ENCODE assay signal across 8 cellular contexts in the genomic region with DNA sequence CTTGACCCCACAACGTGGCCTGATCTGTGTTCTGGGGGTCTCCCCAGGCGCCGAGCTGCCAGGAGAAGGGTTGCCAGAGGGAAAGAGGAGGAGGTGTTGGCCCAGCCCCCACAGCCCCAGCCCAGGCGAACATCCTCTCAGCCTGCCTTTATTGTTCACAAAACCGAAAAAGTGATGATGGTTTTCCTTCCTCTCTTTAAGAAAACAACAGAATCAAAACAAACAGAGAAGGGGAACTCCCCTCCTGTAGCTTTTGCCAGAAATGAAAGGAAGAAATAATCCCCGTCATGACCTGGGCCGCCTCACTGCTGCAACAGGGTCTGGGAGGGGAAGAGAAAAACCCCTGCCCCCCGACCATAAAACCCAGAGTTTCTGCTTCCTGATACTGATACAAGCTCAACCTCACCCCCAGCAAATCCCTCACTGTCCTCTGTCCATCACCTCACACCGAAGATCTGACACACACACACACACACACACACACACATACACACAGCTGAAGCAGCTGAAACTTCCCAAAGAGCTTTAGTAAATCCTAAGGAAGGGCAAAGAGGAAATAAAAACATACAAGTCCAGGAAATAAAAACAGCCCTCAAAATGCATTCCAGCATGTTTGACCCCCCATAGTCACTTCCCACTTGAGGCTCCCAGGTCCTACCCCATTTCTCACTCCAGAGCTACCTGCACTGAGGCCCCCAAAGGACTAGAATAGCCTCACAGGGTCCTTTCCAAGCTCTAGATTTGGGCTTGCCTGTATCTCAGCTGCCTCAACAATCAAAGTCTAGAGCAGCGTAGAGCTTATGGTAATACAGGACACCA. TPM values are rescaled to one million over a fixed set of nuclear protein-coding genes. Genes with fewer than 3 reads are reported as not detected.
A peak's percentile ranks its signal among the peaks of the same experiment; 100 is the strongest.
DNase-seq lines count a peak whose midpoint lies in the region; ATAC-seq and TF ChIP-seq lines count a peak whose summit lies in the region.

No MANE protein-coding gene starts in this region.

- in situ Hi-C loops in GM13977 (cut with MboI; ENCODE audit: low pct_unique_long_range_greater_than_20kb, low sequenced_read_pairs, unreplicated experiment), result no loop called here

- no peak overlapping the region for H3K4me2 ChIP-seq in neuronal stem cell (ENCODE audit: insufficient read depth, low read length, poor library complexity, severe bottlenecking)

- H3K9me3 ChIP-seq in SJSA1 (replicated peaks), result no peaks in the 10 kb centered on the region
- H3K9me3 ChIP-seq in adipocyte (ENCODE audit: control insufficient read depth, low read length), result peaks cover 24% of the 10 kb centered on the region
- peaks cover 0 to 15% of the 10 kb centered on the region in 2 donors for H3K9me3 ChIP-seq in neuronal stem cell (replicated peaks in 1 of 2; ENCODE audit: control insufficient read depth in 2 of 2, insufficient read depth in 1 of 2, low read depth in 1 of 2, low read length in 2 of 2)

- no peak overlapping the region for H3K14ac ChIP-seq in neuronal stem cell (ENCODE audit: low read length)

- no peak overlapping the region for H2BK15ac ChIP-seq in neuronal stem cell (ENCODE audit: low read length)

- no peak overlapping the region for H2AK5ac ChIP-seq in neuronal stem cell (ENCODE audit: low read depth, low read length)

- H4K91ac ChIP-seq in neuronal stem cell (ENCODE audit: low read depth, low read length, poor library complexity), result no peak overlapping the region

- no peak overlapping the region for H3K18ac ChIP-seq in neuronal stem cell (ENCODE audit: low read length)

- peak; percentile 74 for ATAC-seq in HG02763 (IDR thresholded peaks at IDR 0.05; ENCODE audit: unreplicated experiment)

- H3K27me3 ChIP-seq in SJSA1 (replicated peaks) (no peaks in the 10 kb centered on the region), adipocyte (replicated peaks; ENCODE audit: control insufficient read depth, insufficient read depth, low read length) (no peaks in the 10 kb centered on the region), neuronal stem cell (ENCODE audit: control insufficient read depth in 3 of 3, insufficient read depth in 3 of 3, low read depth in 1 of 3, low read length in 3 of 3) (no peaks in the 10 kb centered on the region), H7 (ENCODE audit: control insufficient read depth, insufficient read depth, low read length) (no peaks in the 10 kb centered on the region)

- no peak overlapping the region for H2BK12ac ChIP-seq in neuronal stem cell (ENCODE audit: low read length)

- H2AFZ ChIP-seq in neuronal stem cell (ENCODE audit: low read length), result peak overlapping the region; percentile 79

- H4K8ac ChIP-seq in neuronal stem cell (ENCODE audit: low read depth, low read length), result no peak overlapping the region

- no peak overlapping the region for H2BK5ac ChIP-seq in neuronal stem cell (ENCODE audit: low read length)

- no peak for TF ChIP-seq CTCF in GM13977 (IDR thresholded peaks at IDR 0.05; ENCODE audit: extremely low read depth, insufficient read depth, missing control alignments)

- no peak overlapping the region for H3K23ac ChIP-seq in neuronal stem cell (ENCODE audit: low read depth, low read length, poor library complexity)

- H2BK120ac ChIP-seq in neuronal stem cell (ENCODE audit: low read depth, low read length), result no peak overlapping the region

- H3K36me3 ChIP-seq in SJSA1 (no peaks in the 10 kb centered on the region), adipocyte (ENCODE audit: control insufficient read depth, insufficient read depth, low read length, severe bottlenecking) (no peaks in the 10 kb centered on the region), neuronal stem cell (replicated peaks in 1 of 2; ENCODE audit: control insufficient read depth in 2 of 2, insufficient read depth in 2 of 2, low read length in 2 of 2) (no peaks in the 10 kb centered on the region), urinary bladder (ENCODE audit: insufficient read depth) (no peaks in the 10 kb centered on the region), H7 (replicated peaks; ENCODE audit: control insufficient read depth, insufficient read depth, low read length) (no peaks in the 10 kb centered on the region)

- no peak overlapping the region for H3K4ac ChIP-seq in neuronal stem cell (ENCODE audit: low read length)

- H3K27ac ChIP-seq in SJSA1 (peak overlapping the region; percentile 15; the same call in 1 of the 2 replicates), neuronal stem cell (replicated peaks; ENCODE audit: low read length) (no peak overlapping the region), urinary bladder (ENCODE audit: low read depth) (peak overlapping the region; percentile 58)

- peak; percentile 86 for DNase-seq in GM13977 (ENCODE audit: low spot score)
- DNase-seq in SJSA1 (ENCODE audit: low read depth in 1 of 2, low spot score in 2 of 2), result peak in 1 of 2 experiments; percentile 67
- no peak for DNase-seq in adipocyte (ENCODE audit: low read depth)
- no peak for DNase-seq in neuronal stem cell (ENCODE audit: low spot score)
- no peak for DNase-seq in cerebellar cortex (ENCODE audit: low spot score)
- DNase-seq in H7, result no peak

- H3K4me3 ChIP-seq in SJSA1 (no peak overlapping the region), adipocyte (ENCODE audit: low read length) (peak overlapping the region; percentile 35), neuronal stem cell (ENCODE audit: low read length in 2 of 2) (peak overlapping the region in 1 of 2 donors; percentile 25), urinary bladder (ENCODE audit: low read depth, low read length) (no peak overlapping the region), H7 (ENCODE audit: insufficient read depth, low read depth, low read length) (no peak overlapping the region)

- H3K4me1 ChIP-seq in SJSA1 (replicated peaks), result peaks cover 43% of the 10 kb centered on the region
- peaks cover 18% of the 10 kb centered on the region for H3K4me1 ChIP-seq in adipocyte (ENCODE audit: control insufficient read depth, insufficient read depth, low read length)
- peaks cover 12 to 26% of the 10 kb centered on the region in 2 donors for H3K4me1 ChIP-seq in neuronal stem cell (ENCODE audit: control insufficient read depth in 2 of 2, insufficient read depth in 1 of 2, low read depth in 1 of 2, low read length in 2 of 2)
- H3K4me1 ChIP-seq in urinary bladder (ENCODE audit: insufficient read depth), result peaks cover 4% of the 10 kb centered on the region

- H3K9ac ChIP-seq in adipocyte (ENCODE audit: low read length) (no peak overlapping the region), neuronal stem cell (ENCODE audit: low read depth, low read length, poor library complexity) (no peak overlapping the region)

- no CpG with 5 or more reads among the region's 10 CpGs for WGBS in neuronal stem cell (ENCODE audit: extremely low coverage in 2 of 2, insufficient read length in 2 of 2, insufficient replicate concordance in 1 of 2), 2 donors
- WGBS in urinary bladder, result 72% methylated on average over 10 of the region's 10 CpGs

- H3K79me1 ChIP-seq in neuronal stem cell (ENCODE audit: low read depth, low read length), result peaks cover 2% of the 10 kb centered on the region

RNA-seq across cellular contexts. Expression of a gene that starts 51.8 kb away (rescaled TPM):
- 1.9 and 4.0 TPM in 2 replicates for total RNA-seq in SJSA1 (2014; rRNA removed; shearing (Covaris generic))
- 39.5 TPM for polyA plus RNA-seq in neuronal stem cell (2013, experiment 1 of 2)
- 40.0 TPM for polyA plus RNA-seq in neuronal stem cell (2013, experiment 2 of 2)
- total RNA-seq in urinary bladder, result 54.8 TPM
- 145 TPM for polyA plus RNA-seq in urinary bladder
- 9.5 and 12.0 TPM in 2 replicates for total RNA-seq in H7 (2014; rRNA removed; shearing (Covaris generic))
